11 cellular contexts compared by ENCODE assay signal in the genomic region with DNA sequence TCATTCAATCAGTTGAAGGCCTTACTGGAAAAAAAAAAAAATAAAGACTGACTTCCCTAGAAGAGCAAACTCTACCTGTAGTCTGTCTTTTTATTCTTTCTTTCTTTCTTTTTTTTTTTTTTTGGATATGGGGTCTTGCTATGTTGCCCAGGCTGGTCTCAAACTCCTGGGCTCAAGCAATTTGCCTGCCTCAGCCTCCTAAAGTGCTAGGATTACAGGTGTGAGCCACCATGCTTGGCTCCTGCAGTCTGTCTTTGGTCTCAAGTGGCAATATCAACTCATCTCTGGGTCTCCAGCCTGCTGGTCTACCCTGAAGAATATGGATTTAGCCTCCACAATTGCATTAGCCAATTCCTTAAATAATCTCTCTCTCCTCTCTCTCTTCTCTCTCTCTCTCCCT.
"Had no signal": no experiment of that assay in that cellular context is flagged by ENCODE, and none has a peak within 500 bp of the region (broad histone marks: within the 10 kb centered on the region; RNA-seq: fewer than 3 reads in every experiment).

No MANE protein-coding gene starts in this region.

- H3K27ac ChIP-seq: GM23248 had no signal

- H3K27ac Mint-ChIP-seq: GM23338, H9, HFFc6 had no signal

- H3K4me3 ChIP-seq: GM23248, GM23338, HAP-1 had no signal

- FAIRE-seq: H1, H54 had no signal

- DNase-seq: GM23248, GOT3, H7, H9, HCEC 1CT, HFFc6 had no signal

- H3K9ac ChIP-seq: GM23248 had no signal

- H3K4me3 Mint-ChIP-seq: GM23338, H9, HFFc6 had no signal

- H2AFZ ChIP-seq: GM23248, GM23338 had no signal

- ATAC-seq: GM23338, HCT116 had no signal

- H3K4me2 ChIP-seq: GM23338 had no signal

- H3K36me3 ChIP-seq: HAP-1 had no signal

- H3K9me3 ChIP-seq: HAP-1 had no signal

- H3K4me1 ChIP-seq: HAP-1 had no signal
